Comparison of ENCODE assay signal across 8 cellular contexts in the genomic region with DNA sequence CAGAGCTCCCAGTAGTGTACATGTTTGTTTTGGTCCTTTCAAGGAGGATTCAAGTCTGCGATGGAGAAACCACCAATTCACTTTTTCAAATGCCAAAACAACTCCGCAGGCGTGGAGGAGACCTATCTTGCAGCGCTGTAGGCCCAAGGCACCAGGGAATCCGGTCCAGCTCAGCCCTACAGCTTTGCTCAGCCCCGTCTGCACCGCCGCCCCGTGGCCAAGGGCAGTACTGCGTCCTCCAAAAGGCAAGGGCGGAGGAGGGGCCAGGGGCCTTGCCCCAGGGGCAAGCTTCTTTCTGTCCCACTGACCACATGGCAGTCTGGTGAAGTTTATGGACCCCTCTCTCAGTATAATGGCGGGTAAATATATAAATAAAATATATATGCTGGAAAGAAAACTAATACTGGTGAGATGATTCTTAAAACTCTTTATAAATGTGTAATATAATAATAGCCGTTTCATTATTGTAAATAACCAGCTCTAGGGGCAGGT. TPM values are rescaled to one million over a fixed set of nuclear protein-coding genes. Genes with fewer than 3 reads are reported as not detected.
A peak's percentile ranks its signal among the peaks of the same experiment; 100 is the strongest.
DNase-seq lines count a peak whose midpoint lies in the region; ATAC-seq and TF ChIP-seq lines count a peak whose summit lies in the region.

No MANE protein-coding gene starts in this region.

- peaks cover 29% of the 10 kb centered on the region for H3K27me3 Mint-ChIP-seq in dendritic cell treated with granulocyte-macrophage colony-stimulating factor and Interleukin-4, amounts not matched to agents 40 ng/mL and 50 ng/mL, for 4 days

- H3F3A ChIP-seq in GM23248 (ENCODE audit: insufficient read depth): no peaks in the 10 kb centered on the region

- no peaks in the 10 kb centered on the region for H3K36me3 ChIP-seq in GM23248 (ENCODE audit: low read depth)
- H3K36me3 ChIP-seq in right lobe of liver: no peaks in the 10 kb centered on the region

- in situ Hi-C loops in GM23248 (cut with MboI): no loop called here

- H4K20me1 ChIP-seq in GM23248 (ENCODE audit: insufficient read depth): no peaks in the 10 kb centered on the region

- DNase-seq in Ammon's horn (ENCODE audit: low spot score) (peak; percentile 84), GM23248 (peak; percentile 84), NCI-H510A (lab: John Stamatoyannopoulos, UW) (peak; percentile 9), right lobe of liver (peak; percentile 84 to 86 (median 85))
- peak; percentile 74 for DNase-seq in activated CD4-positive, alpha-beta T cell treated with anti-CD3 and anti-CD28 coated beads, Interleukin-2, amount 50 U/mL, for 1 hour
- DNase-seq in stimulated activated CD4-positive, alpha-beta T cell treated with anti-CD3 and anti-CD28 coated beads, TNF-alpha, amount 100 ng/mL, for 4 hours (ENCODE audit: low read depth in 3 of 3): peak; percentile 56 to 60 (median 60)

- H3K9me3 ChIP-seq in GM23248 (ENCODE audit: low read depth) (no peaks in the 10 kb centered on the region), right lobe of liver (no peaks in the 10 kb centered on the region)

- H3K4me1 Mint-ChIP-seq in dendritic cell treated with granulocyte-macrophage colony-stimulating factor and Interleukin-4, amounts not matched to agents 40 ng/mL and 50 ng/mL, for 4 days (ENCODE audit: low read depth): peaks cover 33% of the 10 kb centered on the region

- H3K9me3 Mint-ChIP-seq in dendritic cell treated with granulocyte-macrophage colony-stimulating factor and Interleukin-4, amounts not matched to agents 40 ng/mL and 50 ng/mL, for 4 days: no peaks in the 10 kb centered on the region

- H3K4me3 ChIP-seq in GM23248: no peak overlapping the region
- no peak overlapping the region for H3K4me3 ChIP-seq in right lobe of liver

- H3K27me3 ChIP-seq in GM23248 (replicated peaks; ENCODE audit: insufficient read depth) (peaks cover 20% of the 10 kb centered on the region; the same call in 1 of the 2 replicates), right lobe of liver (no peaks in the 10 kb centered on the region)

- H3K27ac ChIP-seq in GM23248 (no peak overlapping the region), right lobe of liver (no peak overlapping the region)

- peaks cover 6% of the 10 kb centered on the region; the same call in 1 of the 2 replicates for H3K4me1 ChIP-seq in GM23248 (ENCODE audit: insufficient read depth)
- peaks cover 0 to 11% (median 2%) of the 10 kb centered on the region in 4 donors for H3K4me1 ChIP-seq in right lobe of liver

- 16 to 17% methylated on average over 13 of the region's 13 CpGs for WGBS in GM23248 (ENCODE audit: low coverage in 1 of 2, low lambda C conversion rate in 2 of 2, missing lambda C conversion rate in 2 of 2), 2 experiments
- 6% methylated on average over 13 of the region's 13 CpGs for WGBS in right lobe of liver (ENCODE audit: insufficient coverage, low coverage, low lambda C conversion rate, missing lambda C conversion rate)

- H3K27ac Mint-ChIP-seq in dendritic cell treated with granulocyte-macrophage colony-stimulating factor and Interleukin-4, amounts not matched to agents 40 ng/mL and 50 ng/mL, for 4 days: peak overlapping the region; percentile 37

- no peak overlapping the region for H3K9ac ChIP-seq in GM23248

- H3K4me3 Mint-ChIP-seq in dendritic cell treated with granulocyte-macrophage colony-stimulating factor and Interleukin-4, amounts not matched to agents 40 ng/mL and 50 ng/mL, for 4 days: no peak overlapping the region

- ATAC-seq in right lobe of liver: peak; percentile 99 to 100 (median 99)
- ATAC-seq in HG03521 (IDR thresholded peaks at IDR 0.05; ENCODE audit: unreplicated experiment): no peak

- intact Hi-C loops in dendritic cell treated with granulocyte-macrophage colony-stimulating factor and Interleukin-4, amounts not matched to agents 40 ng/mL and 50 ng/mL, for 4 days (cut with micrococcal nuclease): loop anchor here (1.0 to 5.0 kb wide), 2 partner anchors 69 to 152 kb away; a partner anchor contains a TSS
- intact Hi-C loops in right lobe of liver (cut with DNase I): loop anchor here (10.0 kb wide), 3 partner anchors 61 to 151 kb away; a partner anchor contains a TSS

- no peaks in the 10 kb centered on the region for H3K9me2 ChIP-seq in GM23248 (ENCODE audit: insufficient read depth)

- peak; percentile 92 to 99 (median 98) for TF ChIP-seq CTCF in right lobe of liver (IDR thresholded peaks at IDR 0.05)

- H3K79me2 ChIP-seq in GM23248 (ENCODE audit: insufficient read depth): no peaks in the 10 kb centered on the region

- no peak overlapping the region for H2AFZ ChIP-seq in GM23248

- no peak overlapping the region for H3K4me2 ChIP-seq in GM23248 (ENCODE audit: unreplicated experiment)

- H3K36me3 Mint-ChIP-seq in dendritic cell treated with granulocyte-macrophage colony-stimulating factor and Interleukin-4, amounts not matched to agents 40 ng/mL and 50 ng/mL, for 4 days (ENCODE audit: low read depth): no peaks in the 10 kb centered on the region

- no peak for TF ChIP-seq POLR2A in right lobe of liver (IDR thresholded peaks at IDR 0.05)

RNA-seq across cellular contexts. Expression of a gene that starts 0.7 kb away (rescaled TPM):
- not detected in 2 replicates for total RNA-seq in GM23248 (2014; rRNA removed; shearing (Covaris generic))
- polyA plus RNA-seq in GM23248 (2016; fragmentation: Nextera tagmentation; extraction: Ambion mirVana): not detected in 2 replicates
- total RNA-seq in right lobe of liver: under 1 TPM in 5 of 6 experiments, not detected in 1; 0.12 to 0.73 (median 0.55) TPM

RNA-seq across cellular contexts. Expression of a gene that starts 13.3 kb away (rescaled TPM):
- 6.3 and 11.1 TPM in 2 replicates for total RNA-seq in GM23248 (2014; rRNA removed; shearing (Covaris generic))
- 4.8 and 6.6 TPM in 2 replicates for polyA plus RNA-seq in GM23248 (2016; fragmentation: Nextera tagmentation; extraction: Ambion mirVana)
- total RNA-seq in right lobe of liver: 1 to 10 TPM; 1.3 to 2.5 (median 1.8) TPM

Comparison
In these comparisons a context has a peak if more than half of its experiments do, and no peak if none do; other contexts are left out.
1. DNase-seq: peak in every context shown above with its lines; median percentile 85 in right lobe of liver; 84 in Ammon's horn; 84 in GM23248; 74 in activated CD4-positive, alpha-beta T cell treated with anti-CD3 and anti-CD28 coated beads, Interleukin-2, amount 50 U/mL, for 1 hour; 60 in stimulated activated CD4-positive, alpha-beta T cell treated with anti-CD3 and anti-CD28 coated beads, TNF-alpha, amount 100 ng/mL, for 4 hours; 9 in NCI-H510A.